ENCODE assay signal across 8 cellular contexts in genomic region chr19:14416743-14417214, GRCh38.
DNase-seq lines count a peak whose midpoint lies in the region; TF ChIP-seq lines count a peak whose summit lies in the region.

No MANE protein-coding gene starts in this region.

- H3K4me3 ChIP-seq in GM12875 (ENCODE audit: low read depth, low read length) (peak overlapping the region; percentile 42), fibroblast of mammary gland (ENCODE audit: control insufficient read depth, low read depth, low read length) (peak overlapping the region; percentile 27)

- H3K27ac ChIP-seq in 22Rv1: peak overlapping the region; percentile 87; the same call in 1 of the 2 replicates

- TF ChIP-seq CTCF in 22Rv1 (IDR thresholded peaks at IDR 0.05) (no peak), GM12875 (IDR thresholded peaks at IDR 0.05; ENCODE audit: borderline replicate concordance, insufficient read depth, low read depth, low read length) (no peak), fibroblast of mammary gland (conservative IDR thresholded peaks at IDR 0.05; ENCODE audit: control insufficient read depth, insufficient read depth, low read depth, low read length) (no peak)

- DNase-seq in SIG-M5 (lab: John Stamatoyannopoulos, UW) (peak; percentile 41), fibroblast of mammary gland (ENCODE audit: low read depth) (peak; percentile 65), NCI-H1930 (lab: John Stamatoyannopoulos, UW) (no peak), NCI-H345 treated with DMSO at 0.1 percent for 48 hours (lab: John Stamatoyannopoulos, UW; ENCODE audit: unreplicated experiment) (no peak), NCI-H345 (lab: John Stamatoyannopoulos, UW) (no peak)
- no peak for DNase-seq in effector CD8-positive, alpha-beta T cell (lab: John Stamatoyannopoulos, UW)

Comparison
In these comparisons a context has a peak if more than half of its experiments do, and no peak if none do; other contexts are left out.
1. DNase-seq: peak in SIG-M5 (single experiment) and fibroblast of mammary gland (single experiment); none in NCI-H1930 (0 of 2), NCI-H345 treated with DMSO at 0.1 percent for 48 hours (single experiment), NCI-H345 (single experiment) and effector CD8-positive, alpha-beta T cell (single experiment).